ENCODE assay signal across 34 cellular contexts in the genomic region with DNA sequence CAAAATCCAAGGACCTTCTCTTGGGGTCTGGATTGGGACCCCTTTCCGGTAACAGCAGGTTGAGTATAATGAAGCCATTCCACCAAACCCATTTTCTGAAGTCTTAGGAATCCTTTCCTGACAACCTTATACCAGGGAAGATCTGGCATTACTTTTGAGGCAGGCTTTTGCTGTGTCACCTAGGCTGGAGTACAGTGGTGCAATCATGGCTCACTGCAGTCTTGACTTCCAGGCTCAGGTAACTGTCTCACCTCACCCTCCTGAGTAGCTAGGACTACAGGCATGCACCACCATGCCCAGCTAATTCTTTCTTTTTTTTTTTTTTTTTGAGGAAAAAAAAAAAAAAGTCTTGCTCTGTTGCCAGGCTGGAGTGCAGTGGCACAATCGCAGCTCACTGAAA. TPM values are rescaled to one million over a fixed set of nuclear protein-coding genes. Genes with fewer than 3 reads are reported as not detected.
"Had no signal": no experiment of that assay in that cellular context is flagged by ENCODE, and none has a peak within 500 bp of the region (broad histone marks: within the 10 kb centered on the region; RNA-seq: fewer than 3 reads in every experiment).

No MANE protein-coding gene starts in this region.

- H3K4me3 ChIP-seq: cardiac muscle cell, MG63 had no signal

- ATAC-seq: activated CD8-positive, alpha-beta memory T cell treated with anti-CD3 and anti-CD28 coated beads, Interleukin-2, amount 10 ng/mL, durations not matched to agents 7 days and 5 days; activated naive CD8-positive, alpha-beta T cell treated with anti-CD3 and anti-CD28 coated beads, Interleukin-2, amount 50 U/mL, for 24 hours; PC-3 had no signal

- H3K9me3 ChIP-seq: MG63 had no signal

- H3K27ac ChIP-seq: cardiac muscle cell, RWPE1, VCaP had no signal

- H3K36me3 ChIP-seq: cardiac muscle cell, MG63 had no signal

- DNase-seq: activated CD4-positive, alpha-beta memory T cell treated with anti-CD3 and anti-CD28 coated beads, Interleukin-2, amount 10 ng/mL, durations not matched to agents 7 days and 5 days; activated CD4-positive, alpha-beta T cell treated with anti-CD3 and anti-CD28 coated beads for 1 hour; activated CD4-positive, alpha-beta T cell treated with anti-CD3 and anti-CD28 coated beads for 48 hours; activated CD4-positive, CD25-positive, alpha-beta regulatory T cell; activated CD8-positive, alpha-beta memory T cell treated with anti-CD3 and anti-CD28 coated beads for 24 hours; activated CD8-positive, alpha-beta memory T cell treated with anti-CD3 and anti-CD28 coated beads, Interleukin-2, amount 10 ng/mL, durations not matched to agents 7 days and 5 days; activated CD8-positive, alpha-beta memory T cell treated with anti-CD3 and anti-CD28 coated beads, Interleukin-2, amount 50 U/mL, for 48 hours; activated effector memory CD4-positive, alpha-beta T cell treated with Interleukin-2 at 50 U/mL for 16 hours; activated naive CD4-positive, alpha-beta T cell treated with anti-CD3 and anti-CD28 coated beads, Interleukin-2, amount 10 ng/mL, durations not matched to agents 7 days and 5 days; activated naive CD8-positive, alpha-beta T cell treated with anti-CD3 and anti-CD28 coated beads, Interleukin-2, amount 50 U/mL, for 24 hours; activated T-cell treated with anti-CD3 and anti-CD28 coated beads, Interleukin-2, amount 50 U/mL, for 48 hours; anterior cingulate cortex; MG63; NCI-H1048; NCI-H1436 treated with DMSO at 0.1 percent for 48 hours; NCI-H187; NCI-H2029 treated with DMSO at 0.1 percent for 48 hours; NCI-H2107; NCI-H2171; NCI-H510A; NCI-H526; NCI-H748 treated with DMSO at 0.1 percent for 48 hours; NK-92 treated with Interleukin-12 subunit alpha and Interleukin-12 subunit beta, amount 100 ng/mL, for 24 hours; PC-3; Right ventricle myocardium superior; SW 1271; T-helper 1 cell; T-helper 2 cell; T-helper 9 cell had no signal

- FAIRE-seq: RCC 7860 had no signal

- H3K27me3 ChIP-seq: cardiac muscle cell, MG63 had no signal

RNA-seq across cellular contexts. Expression of a gene that starts 55.8 kb away (rescaled TPM):
- total RNA-seq: activated CD4-positive, alpha-beta memory T cell treated with anti-CD3 and anti-CD28 coated beads, Interleukin-2, amount 10 ng/mL, durations not matched to agents 7 days and 5 days; activated CD8-positive, alpha-beta memory T cell treated with anti-CD3 and anti-CD28 coated beads, Interleukin-2, amount 10 ng/mL, durations not matched to agents 7 days and 5 days; cardiac muscle cell; chondrocyte; PC-3; Right ventricle myocardium superior had no signal
